Comparison of ENCODE assay signal across 2 cellular contexts in the genomic region with DNA sequence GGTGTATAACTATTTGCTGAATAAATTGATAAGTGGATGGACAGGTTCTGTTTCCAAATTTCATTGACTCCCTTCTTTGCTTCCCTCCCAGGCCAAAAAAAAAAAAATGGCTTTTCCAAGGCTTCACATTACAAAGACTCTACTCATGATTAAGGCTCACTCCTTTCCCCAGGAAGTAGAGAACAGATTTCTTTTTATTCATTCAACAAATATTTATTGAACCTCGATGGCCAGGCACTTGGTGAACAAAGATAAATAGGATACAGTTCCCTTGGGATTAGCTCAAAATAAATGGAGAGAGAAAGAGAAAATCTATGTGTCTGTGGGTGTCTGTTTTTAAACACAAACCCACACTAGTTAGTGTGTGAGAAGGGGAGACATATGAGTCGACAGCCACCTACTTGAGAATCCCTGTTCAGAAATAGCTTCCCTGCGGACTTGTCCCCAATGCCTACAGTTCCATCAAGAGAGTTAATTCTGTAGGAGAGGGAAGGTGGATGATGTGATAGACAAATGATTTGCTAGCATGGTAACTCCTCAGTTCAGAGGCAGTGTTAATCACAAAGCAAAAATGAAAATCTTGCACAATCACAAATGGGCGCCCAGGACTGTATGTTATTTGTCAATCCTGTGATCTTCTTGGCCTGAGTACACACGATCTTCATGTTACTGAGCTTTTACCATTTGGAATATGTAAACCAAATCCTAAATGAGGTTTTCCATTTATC.
TF ChIP-seq lines count a peak whose summit lies in the region.

No MANE protein-coding gene starts in this region.

TF ChIP-seq in HEK293T, 16 proteins besides CTCF, POLR2A, EP300 and RAD21 (continued from another document):
- no peak for TF ChIP-seq SUZ12 (IDR thresholded peaks at IDR 0.05)
- no peak for TF ChIP-seq HDGF (IDR thresholded peaks at IDR 0.05; ENCODE audit: borderline replicate concordance)
- TF ChIP-seq CTBP1 (IDR thresholded peaks at IDR 0.05; ENCODE audit: borderline replicate concordance) = no peak
- TF ChIP-seq SP1 (IDR thresholded peaks at IDR 0.05) = no peak
- TF ChIP-seq LEF1 (IDR thresholded peaks at IDR 0.05; ENCODE audit: borderline replicate concordance) = no peak
- no peak for TF ChIP-seq TARDBP (IDR thresholded peaks at IDR 0.05)
TF ChIP-seq in HEK293T: peak in this region for 0.

TF ChIP-seq in GM23338, 12 proteins besides CTCF, POLR2A, EP300 and RAD21 (continued from another document):
- TF ChIP-seq, protein P1, sequence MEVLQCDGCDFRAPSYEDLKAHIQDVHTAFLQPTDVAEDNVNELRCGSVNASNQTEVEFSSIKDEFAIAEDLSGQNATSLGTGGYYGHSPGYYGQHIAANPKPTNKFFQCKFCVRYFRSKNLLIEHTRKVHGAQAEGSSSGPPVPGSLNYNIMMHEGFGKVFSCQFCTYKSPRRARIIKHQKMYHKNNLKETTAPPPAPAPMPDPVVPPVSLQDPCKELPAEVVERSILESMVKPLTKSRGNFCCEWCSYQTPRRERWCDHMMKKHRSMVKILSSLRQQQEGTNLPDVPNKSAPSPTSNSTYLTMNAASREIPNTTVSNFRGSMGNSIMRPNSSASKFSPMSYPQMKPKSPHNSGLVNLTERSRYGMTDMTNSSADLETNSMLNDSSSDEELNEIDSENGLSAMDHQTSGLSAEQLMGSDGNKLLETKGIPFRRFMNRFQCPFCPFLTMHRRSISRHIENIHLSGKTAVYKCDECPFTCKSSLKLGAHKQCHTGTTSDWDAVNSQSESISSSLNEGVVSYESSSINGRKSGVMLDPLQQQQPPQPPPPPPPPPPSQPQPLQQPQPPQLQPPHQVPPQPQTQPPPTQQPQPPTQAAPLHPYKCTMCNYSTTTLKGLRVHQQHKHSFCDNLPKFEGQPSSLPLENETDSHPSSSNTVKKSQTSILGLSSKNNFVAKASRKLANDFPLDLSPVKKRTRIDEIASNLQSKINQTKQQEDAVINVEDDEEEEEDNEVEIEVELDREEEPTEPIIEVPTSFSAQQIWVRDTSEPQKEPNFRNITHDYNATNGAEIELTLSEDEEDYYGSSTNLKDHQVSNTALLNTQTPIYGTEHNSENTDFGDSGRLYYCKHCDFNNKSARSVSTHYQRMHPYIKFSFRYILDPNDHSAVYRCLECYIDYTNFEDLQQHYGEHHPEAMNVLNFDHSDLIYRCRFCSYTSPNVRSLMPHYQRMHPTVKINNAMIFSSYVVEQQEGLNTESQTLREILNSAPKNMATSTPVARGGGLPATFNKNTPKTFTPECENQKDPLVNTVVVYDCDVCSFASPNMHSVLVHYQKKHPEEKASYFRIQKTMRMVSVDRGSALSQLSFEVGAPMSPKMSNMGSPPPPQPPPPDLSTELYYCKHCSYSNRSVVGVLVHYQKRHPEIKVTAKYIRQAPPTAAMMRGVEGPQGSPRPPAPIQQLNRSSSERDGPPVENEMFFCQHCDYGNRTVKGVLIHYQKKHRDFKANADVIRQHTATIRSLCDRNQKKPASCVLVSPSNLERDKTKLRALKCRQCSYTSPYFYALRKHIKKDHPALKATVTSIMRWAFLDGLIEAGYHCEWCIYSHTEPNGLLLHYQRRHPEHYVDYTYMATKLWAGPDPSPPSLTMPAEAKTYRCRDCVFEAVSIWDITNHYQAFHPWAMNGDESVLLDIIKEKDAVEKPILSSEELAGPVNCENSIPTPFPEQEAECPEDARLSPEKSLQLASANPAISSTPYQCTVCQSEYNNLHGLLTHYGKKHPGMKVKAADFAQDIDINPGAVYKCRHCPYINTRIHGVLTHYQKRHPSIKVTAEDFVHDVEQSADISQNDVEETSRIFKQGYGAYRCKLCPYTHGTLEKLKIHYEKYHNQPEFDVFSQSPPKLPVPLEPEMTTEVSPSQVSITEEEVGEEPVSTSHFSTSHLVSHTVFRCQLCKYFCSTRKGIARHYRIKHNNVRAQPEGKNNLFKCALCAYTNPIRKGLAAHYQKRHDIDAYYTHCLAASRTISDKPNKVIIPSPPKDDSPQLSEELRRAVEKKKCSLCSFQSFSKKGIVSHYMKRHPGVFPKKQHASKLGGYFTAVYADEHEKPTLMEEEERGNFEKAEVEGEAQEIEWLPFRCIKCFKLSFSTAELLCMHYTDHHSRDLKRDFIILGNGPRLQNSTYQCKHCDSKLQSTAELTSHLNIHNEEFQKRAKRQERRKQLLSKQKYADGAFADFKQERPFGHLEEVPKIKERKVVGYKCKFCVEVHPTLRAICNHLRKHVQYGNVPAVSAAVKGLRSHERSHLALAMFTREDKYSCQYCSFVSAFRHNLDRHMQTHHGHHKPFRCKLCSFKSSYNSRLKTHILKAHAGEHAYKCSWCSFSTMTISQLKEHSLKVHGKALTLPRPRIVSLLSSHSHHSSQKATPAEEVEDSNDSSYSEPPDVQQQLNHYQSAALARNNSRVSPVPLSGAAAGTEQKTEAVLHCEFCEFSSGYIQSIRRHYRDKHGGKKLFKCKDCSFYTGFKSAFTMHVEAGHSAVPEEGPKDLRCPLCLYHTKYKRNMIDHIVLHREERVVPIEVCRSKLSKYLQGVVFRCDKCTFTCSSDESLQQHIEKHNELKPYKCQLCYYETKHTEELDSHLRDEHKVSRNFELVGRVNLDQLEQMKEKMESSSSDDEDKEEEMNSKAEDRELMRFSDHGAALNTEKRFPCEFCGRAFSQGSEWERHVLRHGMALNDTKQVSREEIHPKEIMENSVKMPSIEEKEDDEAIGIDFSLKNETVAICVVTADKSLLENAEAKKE (CRISPR knock-in tag; IDR thresholded peaks at IDR 0.05) = no peak
- TF ChIP-seq STAT1 (IDR thresholded peaks at IDR 0.05; ENCODE audit: unreplicated experiment) = no peak
